8 cellular contexts compared by ENCODE assay signal in genomic region chr6:13814176-13814937, GRCh38. TPM values are rescaled to one million over a fixed set of nuclear protein-coding genes. Genes with fewer than 3 reads are reported as not detected.
DNase-seq lines count a peak whose midpoint lies in the region; ATAC-seq and TF ChIP-seq lines count a peak whose summit lies in the region.

Gene MCUR1 (minus strand): TSS chr6:13814557. CDS start chr6:13814429, 128 bp downstream.

- H2AFZ ChIP-seq in OCI-LY1 (ENCODE audit: low read length), result peak within 1 kb of the TSS; percentile 89

- peak within 1 kb of the TSS; percentile 91 for H3K27ac ChIP-seq in OCI-LY1 (ENCODE audit: low read depth, low read length, poor library complexity, severe bottlenecking)
- H3K27ac ChIP-seq in epithelial cell of prostate, result peak within 1 kb of the TSS; percentile 79

- peaks cover 5% of the 10 kb centered on the region; the same call in 1 of the 2 replicates for H3F3A ChIP-seq in OCI-LY1 (ENCODE audit: insufficient read depth, low read length)

- peak; percentile 77 for ATAC-seq in GM21381 (IDR thresholded peaks at IDR 0.05; ENCODE audit: unreplicated experiment)
- peak; percentile 86 for ATAC-seq in mucosa of descending colon

- peak; percentile 96 for DNase-seq in DMS 273 (lab: John Stamatoyannopoulos, UW; ENCODE audit: unreplicated experiment)
- DNase-seq in HUDEP-2 (lab: John Stamatoyannopoulos, UW; ENCODE audit: unreplicated experiment in 76 of 76), result peak in 73 of 76 experiments; percentile 39 to 91 (median 80)
- peak; percentile 77 for DNase-seq in activated T-cell treated with anti-CD3 and anti-CD28 coated beads for 24 hours (ENCODE audit: low read depth)
- DNase-seq in epithelial cell of prostate (ENCODE audit: low read depth, low spot score), result no peak
- DNase-seq in mucosa of descending colon, result peak; percentile 84 to 93 (median 92)
- DNase-seq in stimulated activated CD8-positive, alpha-beta memory T cell treated with anti-CD3 and anti-CD28 coated beads, Interleukin-4, amount 100 ng/mL, for 1 hour (ENCODE audit: low read depth in 2 of 2, low spot score in 1 of 2), result peak; percentile 42 to 61

- H3K4me1 ChIP-seq in OCI-LY1 (ENCODE audit: insufficient read depth, low read length, severe bottlenecking) (peaks cover 36% of the 10 kb centered on the region), mucosa of descending colon (ENCODE audit: low read depth) (peaks cover 46% of the 10 kb centered on the region)

- H3K9ac ChIP-seq in OCI-LY1 (ENCODE audit: low read length), result peak within 1 kb of the TSS; percentile 91

- H3K4me2 ChIP-seq in OCI-LY1 (ENCODE audit: low read length), result peak within 1 kb of the TSS; percentile 88

- H3K79me2 ChIP-seq in OCI-LY1 (ENCODE audit: insufficient read depth, low read length), result peaks cover 36% of the 10 kb centered on the region

- intact Hi-C loops in mucosa of descending colon (cut with DNase I, micrococcal nuclease), result no loop called here

- H3K27me3 ChIP-seq in OCI-LY1 (ENCODE audit: insufficient read depth, low read length), result no peaks in the 10 kb centered on the region

- H3K4me3 ChIP-seq in OCI-LY1 (ENCODE audit: low read depth, low read length, poor library complexity, severe bottlenecking), result peak within 1 kb of the TSS; percentile 93
- peak within 1 kb of the TSS; percentile 65 for H3K4me3 ChIP-seq in mucosa of descending colon

- H3K9me3 ChIP-seq in OCI-LY1 (ENCODE audit: low read length) (no peaks in the 10 kb centered on the region), mucosa of descending colon (no peaks in the 10 kb centered on the region)

- H4K20me1 ChIP-seq in OCI-LY1 (ENCODE audit: insufficient read depth, low read length), result no peaks in the 10 kb centered on the region

- no peaks in the 10 kb centered on the region for H3K9me2 ChIP-seq in OCI-LY1 (ENCODE audit: low read depth, low read length)

- H3K36me3 ChIP-seq in OCI-LY1 (ENCODE audit: insufficient read depth, low read length) (peaks cover under 1% of the 10 kb centered on the region; the same call in 1 of the 2 replicates), mucosa of descending colon (ENCODE audit: low read depth) (no peaks in the 10 kb centered on the region)

- TF ChIP-seq CTCF in OCI-LY1 (IDR thresholded peaks at IDR 0.05; ENCODE audit: low read length) (peak; percentile 24; the same call in 1 of the 2 replicates), mucosa of descending colon (IDR thresholded peaks at IDR 0.05) (no peak)

RNA-seq across cellular contexts. Expression of gene MCUR1, which starts in this region (rescaled TPM):
- total RNA-seq in mucosa of descending colon, result 10 to 100 TPM; 26.2 to 45.4 (median 33.6) TPM
